1 cellular context compared by ENCODE assay signal in the genomic region with DNA sequence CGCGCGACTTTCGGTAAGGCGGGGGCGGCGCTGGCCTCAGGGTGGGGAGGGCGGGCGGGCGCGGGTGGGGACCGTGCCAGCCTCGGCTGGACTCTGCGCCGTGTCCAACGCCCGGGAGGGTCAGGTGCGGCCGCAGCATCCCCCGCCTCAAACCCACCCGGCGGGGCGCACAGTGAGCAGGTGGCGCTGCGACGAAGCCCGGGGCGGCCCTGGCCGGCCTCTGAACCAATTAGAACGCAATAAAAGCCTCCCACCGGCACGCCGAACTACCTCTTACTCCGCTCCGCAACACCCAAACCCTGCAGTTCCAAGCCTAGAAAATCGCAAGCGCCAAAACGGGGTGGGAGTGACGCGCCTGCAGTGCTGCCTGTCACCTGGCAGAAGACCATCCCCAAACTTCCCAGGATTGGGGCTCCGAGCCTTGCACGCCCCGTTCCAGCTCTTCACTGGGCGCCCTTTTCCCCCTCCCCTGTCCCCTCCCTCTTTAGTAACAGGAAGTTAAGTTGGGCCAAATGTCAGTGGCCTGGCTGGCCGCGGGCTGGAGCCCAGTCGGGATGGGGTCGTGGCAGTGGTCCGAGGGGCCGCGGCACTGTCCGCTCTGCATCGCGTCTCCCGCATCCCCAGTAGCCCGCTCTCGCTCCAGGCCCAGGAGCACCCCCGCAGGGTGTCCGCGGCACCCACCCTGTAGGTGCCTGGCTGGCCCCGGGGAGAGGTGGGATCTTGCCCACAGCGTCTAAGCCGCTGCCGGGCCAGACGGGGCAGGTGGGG.
TF ChIP-seq lines count a peak whose summit lies in the region.

No MANE protein-coding gene starts in this region.

TF ChIP-seq in GM12878, 131 proteins besides CTCF, POLR2A, EP300 and RAD21 (continued from another document):
- TF ChIP-seq, protein P1, sequence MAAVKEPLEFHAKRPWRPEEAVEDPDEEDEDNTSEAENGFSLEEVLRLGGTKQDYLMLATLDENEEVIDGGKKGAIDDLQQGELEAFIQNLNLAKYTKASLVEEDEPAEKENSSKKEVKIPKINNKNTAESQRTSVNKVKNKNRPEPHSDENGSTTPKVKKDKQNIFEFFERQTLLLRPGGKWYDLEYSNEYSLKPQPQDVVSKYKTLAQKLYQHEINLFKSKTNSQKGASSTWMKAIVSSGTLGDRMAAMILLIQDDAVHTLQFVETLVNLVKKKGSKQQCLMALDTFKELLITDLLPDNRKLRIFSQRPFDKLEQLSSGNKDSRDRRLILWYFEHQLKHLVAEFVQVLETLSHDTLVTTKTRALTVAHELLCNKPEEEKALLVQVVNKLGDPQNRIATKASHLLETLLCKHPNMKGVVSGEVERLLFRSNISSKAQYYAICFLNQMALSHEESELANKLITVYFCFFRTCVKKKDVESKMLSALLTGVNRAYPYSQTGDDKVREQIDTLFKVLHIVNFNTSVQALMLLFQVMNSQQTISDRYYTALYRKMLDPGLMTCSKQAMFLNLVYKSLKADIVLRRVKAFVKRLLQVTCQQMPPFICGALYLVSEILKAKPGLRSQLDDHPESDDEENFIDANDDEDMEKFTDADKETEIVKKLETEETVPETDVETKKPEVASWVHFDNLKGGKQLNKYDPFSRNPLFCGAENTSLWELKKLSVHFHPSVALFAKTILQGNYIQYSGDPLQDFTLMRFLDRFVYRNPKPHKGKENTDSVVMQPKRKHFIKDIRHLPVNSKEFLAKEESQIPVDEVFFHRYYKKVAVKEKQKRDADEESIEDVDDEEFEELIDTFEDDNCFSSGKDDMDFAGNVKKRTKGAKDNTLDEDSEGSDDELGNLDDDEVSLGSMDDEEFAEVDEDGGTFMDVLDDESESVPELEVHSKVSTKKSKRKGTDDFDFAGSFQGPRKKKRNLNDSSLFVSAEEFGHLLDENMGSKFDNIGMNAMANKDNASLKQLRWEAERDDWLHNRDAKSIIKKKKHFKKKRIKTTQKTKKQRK (IDR thresholded peaks at IDR 0.05; ENCODE audit: low read depth, low read length), result no peak
- no peak for TF ChIP-seq MEF2A (IDR thresholded peaks at IDR 0.05; ENCODE audit: insufficient read depth, low read depth, low read length)
- TF ChIP-seq, protein P2, sequence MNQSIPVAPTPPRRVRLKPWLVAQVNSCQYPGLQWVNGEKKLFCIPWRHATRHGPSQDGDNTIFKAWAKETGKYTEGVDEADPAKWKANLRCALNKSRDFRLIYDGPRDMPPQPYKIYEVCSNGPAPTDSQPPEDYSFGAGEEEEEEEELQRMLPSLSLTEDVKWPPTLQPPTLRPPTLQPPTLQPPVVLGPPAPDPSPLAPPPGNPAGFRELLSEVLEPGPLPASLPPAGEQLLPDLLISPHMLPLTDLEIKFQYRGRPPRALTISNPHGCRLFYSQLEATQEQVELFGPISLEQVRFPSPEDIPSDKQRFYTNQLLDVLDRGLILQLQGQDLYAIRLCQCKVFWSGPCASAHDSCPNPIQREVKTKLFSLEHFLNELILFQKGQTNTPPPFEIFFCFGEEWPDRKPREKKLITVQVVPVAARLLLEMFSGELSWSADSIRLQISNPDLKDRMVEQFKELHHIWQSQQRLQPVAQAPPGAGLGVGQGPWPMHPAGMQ (IDR thresholded peaks at IDR 0.05; ENCODE audit: borderline replicate concordance), result no peak
TF ChIP-seq in GM12878: peak in this region for 0.
